Comparison of ENCODE assay signal across 1 cellular context in genomic region chr3:10619989-10620832, GRCh38.
TF ChIP-seq lines count a peak whose summit lies in the region.

No MANE protein-coding gene starts in this region.

TF ChIP-seq in GM23338, 12 proteins besides CTCF, POLR2A, EP300 and RAD21 (continued from another document):
- TF ChIP-seq JUNB (IDR thresholded peaks at IDR 0.05; ENCODE audit: unreplicated experiment) (no peak), EZH2phosphoT487 (IDR thresholded peaks at IDR 0.05; ENCODE audit: unreplicated experiment) (no peak), STAT1 (IDR thresholded peaks at IDR 0.05; ENCODE audit: unreplicated experiment) (no peak), ZNF114 (CRISPR knock-in tag; IDR thresholded peaks at IDR 0.05) (no peak), POLR2AphosphoS5 (IDR thresholded peaks at IDR 0.05; ENCODE audit: low read depth) (no peak), EZH2 (IDR thresholded peaks at IDR 0.05; ENCODE audit: low read depth, unreplicated experiment) (no peak), NANOG (IDR thresholded peaks at IDR 0.05; ENCODE audit: borderline replicate concordance) (no peak)
